Comparison of ENCODE assay signal across 8 cellular contexts in the genomic region with DNA sequence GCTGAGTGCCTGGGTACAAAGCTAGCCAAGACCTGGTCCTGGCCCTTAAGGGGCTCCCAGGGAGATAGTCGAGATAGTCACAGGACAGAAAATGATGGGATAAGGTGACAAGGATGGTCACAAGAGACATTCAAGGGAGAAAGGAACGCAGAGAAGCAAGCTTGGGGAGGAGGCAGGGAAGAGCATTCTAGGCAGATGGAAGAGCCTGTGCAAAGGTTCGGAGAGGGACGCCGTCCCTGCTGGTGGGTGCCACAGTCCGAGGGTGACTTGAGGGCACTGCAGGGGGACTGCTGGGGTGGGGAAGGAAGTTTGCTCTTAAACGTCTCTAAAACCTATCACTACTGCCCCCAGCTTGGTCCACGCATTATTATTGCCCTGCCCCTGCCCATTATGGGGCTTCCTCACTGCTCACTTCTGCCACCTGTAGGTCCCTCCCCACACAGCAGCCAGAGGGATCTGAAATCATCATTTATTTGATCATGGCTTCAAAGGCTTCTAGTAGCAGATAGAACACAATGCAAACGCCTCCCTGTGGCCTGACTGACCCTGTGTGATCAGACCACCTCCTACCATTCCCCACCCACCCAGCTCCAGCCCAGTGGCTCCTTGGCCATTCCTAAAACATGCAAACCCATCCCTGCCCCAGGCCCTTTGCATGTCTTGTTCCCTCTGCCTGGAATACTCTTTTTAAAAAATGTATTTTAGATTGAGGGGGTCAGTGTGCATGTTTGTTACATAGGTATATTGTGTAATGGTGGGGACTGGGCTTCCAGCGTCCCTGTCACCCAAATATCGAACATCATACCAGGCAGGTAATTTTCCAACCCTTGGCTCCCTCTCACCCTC.
DNase-seq lines count a peak whose midpoint lies in the region; ATAC-seq, FAIRE-seq and TF ChIP-seq lines count a peak whose summit lies in the region.

No MANE protein-coding gene starts in this region.

- no peak overlapping the region for H3K14ac ChIP-seq in mesenchymal stem cell (ENCODE audit: low read length in 2 of 2)

- H2BK12ac ChIP-seq in mesenchymal stem cell (ENCODE audit: low read length in 2 of 2), result no peak overlapping the region

- no peak overlapping the region for H3K9ac ChIP-seq in mesenchymal stem cell (ENCODE audit: low read length)

- H2AFZ ChIP-seq in mesenchymal stem cell (ENCODE audit: low read depth, low read length), result no peak overlapping the region

- WGBS in mesenchymal stem cell, result 63% methylated on average over 6 of the region's 11 CpGs

- H3K4me1 ChIP-seq in ascending aorta, result peaks cover 0 to 6% of the 10 kb centered on the region in 2 donors
- H3K4me1 ChIP-seq in mesenchymal stem cell (ENCODE audit: control insufficient read depth, insufficient read depth, low read depth, low read length), result peaks cover under 1% of the 10 kb centered on the region

- H3K36me3 ChIP-seq in H7 (replicated peaks; ENCODE audit: control insufficient read depth, insufficient read depth, low read length), result no peaks in the 10 kb centered on the region
- H3K36me3 ChIP-seq in ascending aorta, result no peaks in the 10 kb centered on the region
- no peaks in the 10 kb centered on the region for H3K36me3 ChIP-seq in mesenchymal stem cell (ENCODE audit: control insufficient read depth in 1 of 2, insufficient read depth in 2 of 2, low read depth in 1 of 2, low read length in 2 of 2)

- H4K91ac ChIP-seq in mesenchymal stem cell (ENCODE audit: low read length), result no peak overlapping the region

- H3K4ac ChIP-seq in mesenchymal stem cell (ENCODE audit: low read depth in 1 of 2, low read length in 2 of 2), result no peak overlapping the region

- H3K23ac ChIP-seq in mesenchymal stem cell (ENCODE audit: low read length in 2 of 2), result no peak overlapping the region

- no peak overlapping the region for H3K4me3 ChIP-seq in AG09309 (ENCODE audit: control insufficient read depth, low read depth, low read length)
- H3K4me3 ChIP-seq in H7 (ENCODE audit: insufficient read depth, low read depth, low read length), result no peak overlapping the region
- H3K4me3 ChIP-seq in ascending aorta, result no peak overlapping the region
- H3K4me3 ChIP-seq in mesenchymal stem cell (ENCODE audit: insufficient read depth in 1 of 2, low read depth in 1 of 2, low read length in 2 of 2), result no peak overlapping the region

- no peak overlapping the region for H2AK5ac ChIP-seq in mesenchymal stem cell (ENCODE audit: low read length, severe bottlenecking)

- H2BK120ac ChIP-seq in mesenchymal stem cell (ENCODE audit: low read depth, low read length), result no peak overlapping the region

- H2BK5ac ChIP-seq in mesenchymal stem cell (ENCODE audit: low read depth, low read length, poor library complexity, severe bottlenecking), result no peak overlapping the region

- H2BK15ac ChIP-seq in mesenchymal stem cell (ENCODE audit: low read depth, poor library complexity, severe bottlenecking), result no peak overlapping the region

- no peak for ATAC-seq in GM18907 (IDR thresholded peaks at IDR 0.05; ENCODE audit: unreplicated experiment)

- H3K27me3 ChIP-seq in H7 (ENCODE audit: control insufficient read depth, insufficient read depth, low read length), result no peaks in the 10 kb centered on the region
- H3K27me3 ChIP-seq in ascending aorta, result no peaks in the 10 kb centered on the region
- H3K27me3 ChIP-seq in mesenchymal stem cell (ENCODE audit: control insufficient read depth in 1 of 2, insufficient read depth in 1 of 2, low read length in 2 of 2), result peaks cover 11 to 43% of the 10 kb centered on the region in 2 experiments

- H3K79me1 ChIP-seq in mesenchymal stem cell (replicated peaks; ENCODE audit: low read length, poor library complexity, severe bottlenecking), result no peaks in the 10 kb centered on the region

- H3K9me3 ChIP-seq in ascending aorta (no peaks in the 10 kb centered on the region), mesenchymal stem cell (ENCODE audit: control insufficient read depth, low read length) (no peaks in the 10 kb centered on the region)

- H3K27ac ChIP-seq in ascending aorta, result no peak overlapping the region
- H3K27ac ChIP-seq in mesenchymal stem cell (ENCODE audit: low read length, poor library complexity, severe bottlenecking), result no peak overlapping the region

- no peak overlapping the region for H3K18ac ChIP-seq in mesenchymal stem cell (ENCODE audit: low read depth in 1 of 2, low read length in 2 of 2)

- DNase-seq in AG09309 (ENCODE audit: low read depth) (no peak), H7 (peak; percentile 89), SKM-1 (lab: John Stamatoyannopoulos, UW; ENCODE audit: unreplicated experiment) (peak; percentile 23), ascending aorta (ENCODE audit: low spot score in 2 of 2) (no peak), mesenchymal stem cell (peak; percentile 26), urothelium cell line (ENCODE audit: low spot score) (peak; percentile 65), middle frontal gyrus (ENCODE audit: extremely low spot score, low spot score) (no peak)

- no peak overlapping the region for H3K4me2 ChIP-seq in mesenchymal stem cell (ENCODE audit: low read length, poor library complexity, severe bottlenecking)

- intact Hi-C loops in ascending aorta (cut with DNase I), result loop anchor here (5.0 kb wide), 2 partner anchors 127 to 443 kb away; no protein-coding TSS in a partner anchor

- H4K8ac ChIP-seq in mesenchymal stem cell (ENCODE audit: low read length), result no peak overlapping the region

- TF ChIP-seq CTCF in AG09309 (IDR thresholded peaks at IDR 0.05; ENCODE audit: control insufficient read depth, insufficient read depth, low read depth, low read length, missing control alignments) (peak; percentile 74), ascending aorta (IDR thresholded peaks at IDR 0.05) (peak; percentile 24 to 59 (median 39))

- FAIRE-seq in urothelium cell line (lab: Jason Lieb, UNC), result no peak

Comparison
In these comparisons a context has a peak if more than half of its experiments do, and no peak if none do; other contexts are left out.
1. DNase-seq: peak in H7 (single experiment), SKM-1 (single experiment), mesenchymal stem cell (single experiment) and urothelium cell line (single experiment); none in AG09309 (single experiment), ascending aorta (0 of 2) and middle frontal gyrus (single experiment).